In the genomic region with DNA sequence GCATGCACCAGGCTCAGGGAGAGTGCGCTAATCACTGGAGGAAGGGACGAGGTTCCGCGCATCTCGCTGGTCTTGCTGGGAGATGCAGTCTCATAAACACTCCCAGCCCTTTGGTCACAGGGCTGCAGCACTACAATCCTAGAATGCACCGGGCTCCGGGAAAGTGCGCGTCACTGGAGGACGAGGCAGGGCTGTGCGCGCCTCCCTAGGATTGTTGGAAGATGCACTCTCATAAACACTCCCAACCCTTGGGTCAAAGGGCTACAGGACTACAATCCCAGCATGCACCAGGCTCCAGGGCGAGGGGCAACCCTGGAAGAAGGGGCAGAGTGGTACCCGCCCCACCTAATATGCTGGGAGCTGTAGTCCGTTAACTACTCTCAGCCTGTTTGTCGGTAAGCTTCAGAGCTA, we compare ENCODE assay signal across 9 cellular contexts. TPM values are rescaled to one million over a fixed set of nuclear protein-coding genes. Genes with fewer than 3 reads are reported as not detected.
DNase-seq lines count a peak whose midpoint lies in the region; ATAC-seq, FAIRE-seq and TF ChIP-seq lines count a peak whose summit lies in the region.
"Not testable (repeated sequence)": the region's sequence is repeated elsewhere in the genome, so short reads cannot be mapped to it uniquely, and the experiment has no call there.
"Had no signal": no experiment of that assay in that cellular context is flagged by ENCODE, and none has a peak within 500 bp of the region (broad histone marks: within the 10 kb centered on the region; RNA-seq: fewer than 3 reads in every experiment).

No MANE protein-coding gene starts in this region.

- not testable (repeated sequence) for H3K9me3 ChIP-seq in HepG2 (ENCODE audit: low read length)

- peak overlapping the region; percentile 39 for H3K4me2 ChIP-seq in HepG2 (ENCODE audit: low read depth, low read length)

- H2AFZ ChIP-seq in HepG2 (ENCODE audit: low read length), result not testable (repeated sequence)

- CTCF ChIA-PET in HepG2 (lab: Yijun Ruan, JAX; ENCODE audit: low intra/inter-chr PET ratio, low total read pairs), result not testable (repeated sequence)

- H3K36me3 Mint-ChIP-seq in stimulated activated naive B cell treated with anti-CD40 and anti-IgM and Interleukin-4, amounts not matched to agents 10 μg/mL and 1 μg/mL and 100 μg/mL, for 72 hours, result not testable (repeated sequence)

- not testable (repeated sequence) for H3K27me3 Mint-ChIP-seq in stimulated activated naive B cell treated with anti-CD40 and anti-IgM and Interleukin-4, amounts not matched to agents 10 μg/mL and 1 μg/mL and 100 μg/mL, for 72 hours

- peaks cover 7 to 11% of the 10 kb centered on the region in 2 donors for H3K4me1 Mint-ChIP-seq in stimulated activated naive B cell treated with anti-CD40 and anti-IgM and Interleukin-4, amounts not matched to agents 10 μg/mL and 1 μg/mL and 100 μg/mL, for 72 hours

- not testable (repeated sequence) for H3K79me2 ChIP-seq in HepG2 (ENCODE audit: insufficient read depth, low read length)

- not testable (repeated sequence) for H3K9ac ChIP-seq in HepG2 (ENCODE audit: insufficient read depth, low read depth, low read length)

- FAIRE-seq in HepG2 (lab: Jason Lieb, UNC), result not testable (repeated sequence)

- POLR2A ChIA-PET in HepG2 (lab: Yijun Ruan, JAX), result not testable (repeated sequence)

- not testable (repeated sequence) for BruUV-seq in HepG2 (replicated peaks; lab: Mats Ljungman, UMichigan)

- H3K4me1 ChIP-seq in foreskin keratinocyte; HepG2 (ENCODE audit: insufficient read depth, low read length): not testable (repeated sequence)

- not testable (repeated sequence) for TF ChIP-seq EP300 in HepG2 (IDR thresholded peaks at IDR 0.05; ENCODE audit: low read depth in 2 of 2, low read length in 2 of 2); HepG2 (CRISPR knock-in tag; IDR thresholded peaks at IDR 0.05; ENCODE audit: borderline replicate concordance)

- H3K27me3 ChIP-seq in foreskin keratinocyte; HepG2 (ENCODE audit: control insufficient read depth in 1 of 2, insufficient read depth in 2 of 2, low read length in 2 of 2): not testable (repeated sequence)

- not testable (repeated sequence) for H3K27ac ChIP-seq in foreskin keratinocyte; HepG2 (ENCODE audit: extremely low read length, insufficient read depth, low read length)

- not testable (repeated sequence) for H3K9me3 Mint-ChIP-seq in stimulated activated naive B cell treated with anti-CD40 and anti-IgM and Interleukin-4, amounts not matched to agents 10 μg/mL and 1 μg/mL and 100 μg/mL, for 72 hours

- H3K4me3 Mint-ChIP-seq in stimulated activated naive B cell treated with anti-CD40 and anti-IgM and Interleukin-4, amounts not matched to agents 10 μg/mL and 1 μg/mL and 100 μg/mL, for 72 hours, result peak overlapping the region; percentile 92 to 95

- not testable (repeated sequence) for TF ChIP-seq CTCF in AG10803 (conservative IDR thresholded peaks at IDR 0.05; ENCODE audit: low read length); foreskin keratinocyte (conservative IDR thresholded peaks at IDR 0.05); HepG2 (CRISPR knock-in tag; IDR thresholded peaks at IDR 0.05)

- not testable (repeated sequence) for TF ChIP-seq RAD21 in HepG2 (CRISPR knock-in tag; IDR thresholded peaks at IDR 0.05)

- DNase-seq in AG10803 (ENCODE audit: low read depth) (peak; percentile 84), brain pericyte (ENCODE audit: low read depth, low spot score) (peak; percentile 65), foreskin keratinocyte (peak; percentile 7 to 62), HepG2 (ENCODE audit: low spot score) (peak; percentile 21), pons (ENCODE audit: low spot score) (peak; percentile 95)
- peak; percentile 63 for DNase-seq in activated CD4-positive, alpha-beta T cell treated with anti-CD3 and anti-CD28 coated beads for 48 hours
- DNase-seq in stimulated activated naive B cell treated with anti-CD40 and anti-IgM and Interleukin-4, amounts not matched to agents 10 μg/mL and 1 μg/mL and 100 μg/mL, for 72 hours, result peak; percentile 53

- peak; percentile 40 for ATAC-seq in HG02798 (IDR thresholded peaks at IDR 0.05; ENCODE audit: poor library complexity, unreplicated experiment)
- not testable (repeated sequence) for ATAC-seq in foreskin keratinocyte, HepG2
- ATAC-seq in stimulated activated naive B cell treated with anti-CD40 and anti-IgM and Interleukin-4, amounts not matched to agents 10 μg/mL and 1 μg/mL and 100 μg/mL, for 72 hours (replicated peaks), result peak in 1 of 2 donors; percentile 38

- in situ Hi-C loops in HepG2 (cut with HindIII; ENCODE audit: extremely low pct_ligation_motif_present, low pct_unique_long_range_greater_than_20kb), result not testable (repeated sequence)

- not testable (repeated sequence) for H3K36me3 ChIP-seq in HepG2 (replicated peaks in 1 of 2; ENCODE audit: control insufficient read depth in 1 of 2, insufficient read depth in 2 of 2, low read length in 2 of 2)

- WGBS in HepG2 (ENCODE audit: low lambda C conversion rate), result no CpG with 5 or more reads among the region's 16 CpGs

- H4K20me1 ChIP-seq in HepG2 (ENCODE audit: insufficient read depth, low read length), result not testable (repeated sequence)

- intact Hi-C loops in HepG2 (cut with micrococcal nuclease; ENCODE audit: unreplicated experiment), result loop anchor here (5.0 kb wide), 1 partner anchor 39 kb away; no protein-coding TSS in a partner anchor

- H3K27ac Mint-ChIP-seq in stimulated activated naive B cell treated with anti-CD40 and anti-IgM and Interleukin-4, amounts not matched to agents 10 μg/mL and 1 μg/mL and 100 μg/mL, for 72 hours, result peak overlapping the region; percentile 76

- TF ChIP-seq POLR2A in HepG2 (IDR thresholded peaks at IDR 0.05; ENCODE audit: insufficient read depth in 1 of 2, low read depth in 2 of 2, low read length in 2 of 2), result not testable (repeated sequence)

- H3K4me3 ChIP-seq in AG10803 (ENCODE audit: low read length) (peak overlapping the region; percentile 71), HepG2 (replicated peaks in 1 of 3; ENCODE audit: insufficient read depth in 1 of 3, low read depth in 2 of 3, low read length in 3 of 3) (peak overlapping the region in 1 of 3 experiments; percentile 16; a peak in 2 of 6 replicates)

TF ChIP-seq in HepG2, 621 proteins besides CTCF, POLR2A, EP300 and RAD21:
- TF ChIP-seq CREB1 (IDR thresholded peaks at IDR 0.05); GABPA (IDR thresholded peaks at IDR 0.05; ENCODE audit: low read depth, low read length): not testable (repeated sequence)
- TF ChIP-seq CREB1 (CRISPR knock-in tag; IDR thresholded peaks at IDR 0.05) (peak; percentile 74), ZNF143 (CRISPR knock-in tag; IDR thresholded peaks at IDR 0.05) (peak; percentile 85), THAP11 (CRISPR knock-in tag; IDR thresholded peaks at IDR 0.05) (peak; percentile 72), GABPB1 (CRISPR knock-in tag; IDR thresholded peaks at IDR 0.05) (peak; percentile 40; the same call in 1 of the 2 replicates), GABPA (CRISPR knock-in tag; IDR thresholded peaks at IDR 0.05; ENCODE audit: low read depth) (peak; percentile 37; the same call in 1 of the 2 replicates)

RNA-seq across cellular contexts. Expression of a gene that starts 23.0 kb away (rescaled TPM):
- not detected in 2 replicates for total RNA-seq in foreskin keratinocyte
- polyA plus RNA-seq in foreskin keratinocyte, result not detected in 2 replicates
- total RNA-seq in HepG2 (2016; rRNA removed; fragmentation: Illumina TruSeq; extraction: Trizol), result not detected in 2 replicates
- not detected in 2 replicates for total RNA-seq in HepG2 (2016; cell fraction: cytosol; rRNA removed; fragmentation: Illumina TruSeq; extraction: Trizol; ENCODE audit: low read depth)
- total RNA-seq in HepG2 (2016; cell fraction: insoluble cytoplasmic fraction; rRNA removed; fragmentation: Illumina TruSeq; extraction: Trizol), result not detected in 2 replicates
- total RNA-seq in HepG2 (2016; cell fraction: membrane; rRNA removed; fragmentation: Illumina TruSeq; extraction: Trizol), result not detected in 2 replicates
- total RNA-seq in HepG2 (2016; cell fraction: nucleus; rRNA removed; fragmentation: Illumina TruSeq; extraction: Trizol), result not detected in 2 replicates
- 0.04 TPM in 1 of 2 replicates, not detected in the other for polyA plus RNA-seq in HepG2 (2011; rRNA removed)
- not detected in 2 replicates for polyA plus RNA-seq in HepG2 (2011; cell fraction: cytosol; rRNA removed)
- not detected in 2 replicates for polyA plus RNA-seq in HepG2 (2011; cell fraction: nucleus; rRNA removed)
- polyA plus RNA-seq in HepG2 (2012), result not detected in 2 replicates
- not detected in 2 replicates for polyA plus RNA-seq in HepG2 (2016; cell fraction: cytosol; fragmentation: Illumina TruSeq; extraction: Trizol; ENCODE audit: low read depth)
- polyA plus RNA-seq in HepG2 (2016; cell fraction: insoluble cytoplasmic fraction; fragmentation: Illumina TruSeq; extraction: Trizol; ENCODE audit: low read depth), result not detected in 2 replicates
- not detected in 2 replicates for polyA plus RNA-seq in HepG2 (2016; cell fraction: membrane; fragmentation: Illumina TruSeq; extraction: Trizol; ENCODE audit: low read depth)
- not detected in 2 replicates for polyA plus RNA-seq in HepG2 (2016; cell fraction: nucleus; fragmentation: Illumina TruSeq; extraction: Trizol; ENCODE audit: insufficient read depth, low read depth)
- 0.09 TPM in 1 of 2 replicates, not detected in the other for polyA minus RNA-seq in HepG2 (2011; rRNA and poly(A)+ RNA removed; ENCODE audit: low replicate concordance)
- polyA minus RNA-seq in HepG2 (2011; cell fraction: cytosol; rRNA and poly(A)+ RNA removed), result not detected in 2 replicates
- polyA minus RNA-seq in HepG2 (2011; cell fraction: nucleus; rRNA and poly(A)+ RNA removed), result not detected in 2 replicates
- total RNA-seq: Caco-2 had no signal

Comparison
In these comparisons a context has a peak if more than half of its experiments do, and no peak if none do; other contexts are left out.
1. DNase-seq: peak in every context shown above with its lines; median percentile 95 in pons; 84 in AG10803; 65 in brain pericyte; 63 in activated CD4-positive, alpha-beta T cell treated with anti-CD3 and anti-CD28 coated beads for 48 hours; 53 in stimulated activated naive B cell treated with anti-CD40 and anti-IgM and Interleukin-4, amounts not matched to agents 10 μg/mL and 1 μg/mL and 100 μg/mL, for 72 hours; 34 in foreskin keratinocyte; 21 in HepG2.